Comparison of ENCODE assay signal across 10 cellular contexts in genomic region chr12:46387697-46388096, GRCh38. TPM values are rescaled to one million over a fixed set of nuclear protein-coding genes. Genes with fewer than 3 reads are reported as not detected.
DNase-seq lines count a peak whose midpoint lies in the region; ATAC-seq, FAIRE-seq and TF ChIP-seq lines count a peak whose summit lies in the region.
"Had no signal": no experiment of that assay in that cellular context is flagged by ENCODE, and none has a peak within 500 bp of the region (broad histone marks: within the 10 kb centered on the region; RNA-seq: fewer than 3 reads in every experiment).

No MANE protein-coding gene starts in this region.

- peaks cover 0 to 71% (median 49%) of the 10 kb centered on the region in 12 donors for H3K4me1 ChIP-seq in heart left ventricle
- peaks cover 0 to 43% (median 9%) of the 10 kb centered on the region in 4 donors for H3K4me1 ChIP-seq in Peyer's patch
- H3K4me1 ChIP-seq in keratinocyte (ENCODE audit: control insufficient read depth, extremely low read depth, insufficient read depth, low read length), result peaks cover 83% of the 10 kb centered on the region
- peaks cover 3 to 74% (median 47%) of the 10 kb centered on the region in 4 donors for H3K4me1 ChIP-seq in tibial nerve

- H3K4me3 ChIP-seq in heart left ventricle, result no peak overlapping the region
- no peak overlapping the region for H3K4me3 ChIP-seq in Peyer's patch
- H3K4me3 ChIP-seq in keratinocyte (ENCODE audit: control insufficient read depth in 2 of 3, extremely low read depth in 1 of 3, insufficient read depth in 2 of 3, low read depth in 1 of 3, low read length in 3 of 3), result no peak overlapping the region
- no peak overlapping the region for H3K4me3 ChIP-seq in tibial nerve

- H3K4me2 ChIP-seq in keratinocyte (ENCODE audit: control insufficient read depth, extremely low read depth, insufficient read depth, low read depth, low read length), result peak overlapping the region; percentile 84

- DNase-seq in heart left ventricle, result no peak
- DNase-seq in left ventricle myocardium superior, result no peak
- peak in 2 of 3 donors; percentile 69 to 71 for DNase-seq in Peyer's patch
- DNase-seq in keratinocyte (ENCODE audit: low read depth, low spot score), result no peak
- no peak for DNase-seq in tibial nerve (ENCODE audit: low spot score in 2 of 2)
- DNase-seq: aorta had no signal

- TF ChIP-seq CTCF in heart left ventricle (IDR thresholded peaks at IDR 0.05) (no peak), Peyer's patch (IDR thresholded peaks at IDR 0.05) (no peak), keratinocyte (optimal IDR thresholded peaks at IDR 0.05 in 1 of 3, IDR thresholded peaks at IDR 0.05 in 1 of 3, conservative IDR thresholded peaks at IDR 0.05 in 1 of 3; ENCODE audit: extremely low read depth in 1 of 3, insufficient read depth in 2 of 3, low read length in 3 of 3) (no peak), tibial nerve (IDR thresholded peaks at IDR 0.05) (no peak)

- FAIRE-seq in keratinocyte (lab: Jason Lieb, UNC), result peak; percentile 36
- FAIRE-seq: islet of Langerhans had no signal

- H3K27me3 ChIP-seq in heart left ventricle, result no peaks in the 10 kb centered on the region
- H3K27me3 ChIP-seq in Peyer's patch, result no peaks in the 10 kb centered on the region
- H3K27me3 ChIP-seq in keratinocyte (ENCODE audit: control insufficient read depth, extremely low read depth, insufficient read depth, low read length), result no peaks in the 10 kb centered on the region
- H3K27me3 ChIP-seq in tibial nerve, result no peaks in the 10 kb centered on the region

- H3K36me3 ChIP-seq in heart left ventricle (no peaks in the 10 kb centered on the region), Peyer's patch (no peaks in the 10 kb centered on the region), keratinocyte (ENCODE audit: control insufficient read depth in 2 of 2, extremely low read depth in 1 of 2, insufficient read depth in 2 of 2, low read length in 2 of 2) (peaks cover 0 to 3% of the 10 kb centered on the region in 2 experiments), tibial nerve (no peaks in the 10 kb centered on the region)

- no peaks in the 10 kb centered on the region for H4K20me1 ChIP-seq in keratinocyte (ENCODE audit: control insufficient read depth, extremely low read depth, insufficient read depth, low read length)

- H2AFZ ChIP-seq in keratinocyte (ENCODE audit: control insufficient read depth, low read length), result peak overlapping the region; percentile 60

- no peak for ATAC-seq in heart left ventricle
- ATAC-seq in left ventricle myocardium superior, result no peak
- ATAC-seq in HG03354 (IDR thresholded peaks at IDR 0.05; ENCODE audit: poor library complexity, severe bottlenecking, unreplicated experiment), result no peak
- ATAC-seq in HG03439 (IDR thresholded peaks at IDR 0.05; ENCODE audit: unreplicated experiment), result no peak
- ATAC-seq in GM19397 (IDR thresholded peaks at IDR 0.05; ENCODE audit: unreplicated experiment), result no peak

- no peaks in the 10 kb centered on the region for H3K9me1 ChIP-seq in keratinocyte (ENCODE audit: control insufficient read depth, extremely low read depth, insufficient read depth, low read length)

- H3K9me3 ChIP-seq in heart left ventricle (peaks cover 0 to 4% (median 0%) of the 10 kb centered on the region in 12 donors), Peyer's patch (no peaks in the 10 kb centered on the region), keratinocyte (ENCODE audit: control insufficient read depth, low read depth, low read length) (no peaks in the 10 kb centered on the region), tibial nerve (no peaks in the 10 kb centered on the region)

- 81 to 90% (median 89%) methylated on average over 7 of the region's 7 CpGs for WGBS in heart left ventricle, 4 donors
- WGBS in tibial nerve, 2 donors, result 84 to 90% methylated on average over 7 of the region's 7 CpGs

- intact Hi-C loops in heart left ventricle (cut with DNase I) (loop anchor here in 6 of 10 donors (5.0 to 10.0 kb wide), 9 partner anchors 77 to 393 kb away; partner anchors contain the start of gene SCAF11 (in 1 of the 6)), left ventricle myocardium superior (cut with micrococcal nuclease) (loop anchor here (10.0 kb wide), 2 partner anchors 77 to 167 kb away; no protein-coding TSS in a partner anchor)

- peaks cover 3% of the 10 kb centered on the region for H3K79me2 ChIP-seq in keratinocyte (ENCODE audit: control insufficient read depth, insufficient read depth, low read length)

- H3K27ac ChIP-seq in heart left ventricle (peak overlapping the region in 11 of 12 donors; percentile 53 to 100 (median 99)), Peyer's patch (peak overlapping the region in 2 of 4 donors; percentile 32 to 72), keratinocyte (ENCODE audit: control insufficient read depth, insufficient read depth, low read length) (peak overlapping the region; percentile 96), tibial nerve (peak overlapping the region; percentile 50 to 100 (median 75))

- dilution Hi-C loops in keratinocyte (cut with MboI; ENCODE audit: extremely low pct_ligation_motif_present, low sequenced_read_pairs), result no loop called here

- TF ChIP-seq POLR2A in heart left ventricle (IDR thresholded peaks at IDR 0.05), result no peak
- no peak for TF ChIP-seq POLR2A in Peyer's patch (IDR thresholded peaks at IDR 0.05)
- no peak for TF ChIP-seq POLR2A in tibial nerve (IDR thresholded peaks at IDR 0.05)

- TF ChIP-seq EP300 in tibial nerve (IDR thresholded peaks at IDR 0.05), result no peak

- peak overlapping the region; percentile 78 for H3K9ac ChIP-seq in keratinocyte (ENCODE audit: control insufficient read depth, extremely low read depth, insufficient read depth, low read length)

RNA-seq across cellular contexts. Expression of gene SLC38A2, which starts 15.1 kb away (rescaled TPM):
- 100 to 1,000 TPM in 7 of 9 donors, 10 to 100 TPM in 2; 82.1 to 373 (median 161) TPM for total RNA-seq in heart left ventricle
- polyA plus RNA-seq in heart left ventricle, result 100 to 1,000 TPM in 1 of 2 donors, 10 to 100 TPM in 1; 39.7 to 195 TPM
- total RNA-seq in left ventricle myocardium superior, result 165 TPM
- total RNA-seq in Peyer's patch, result 100 to 1,000 TPM in 3 of 4 donors, 10 to 100 TPM in 1; 93.1 to 173 (median 134) TPM
- 213 to 577 TPM (median 375 TPM) in 3 replicates for polyA plus RNA-seq in keratinocyte
- 528 TPM for polyA plus RNA-seq in keratinocyte (2011; ENCODE audit: low read depth)
- polyA plus RNA-seq in keratinocyte (2011; cell fraction: cytosol; rRNA removed), result 64.1 and 143 TPM in 2 replicates
- polyA plus RNA-seq in keratinocyte (2011; cell fraction: nucleus; rRNA removed), result 720 and 1,040 TPM in 2 replicates
- polyA plus RNA-seq in keratinocyte (2012; ENCODE audit: low replicate concordance), result 229 and 376 TPM in 2 replicates
- polyA minus RNA-seq in keratinocyte, result 238 to 790 TPM (median 512 TPM) in 3 replicates
- polyA minus RNA-seq in keratinocyte (2011; cell fraction: cytosol; rRNA and poly(A)+ RNA removed), result 139 TPM
- 1,093 and 1,815 TPM in 2 replicates for polyA minus RNA-seq in keratinocyte (2011; cell fraction: nucleus; rRNA and poly(A)+ RNA removed)
- 100 to 1,000 TPM; 368 to 440 (median 381) TPM for total RNA-seq in tibial nerve

Comparison
In these comparisons a context has a peak if more than half of its experiments do, and no peak if none do; other contexts are left out.
1. DNase-seq: peak in Peyer's patch (2 of 3); none in heart left ventricle (0 of 5), left ventricle myocardium superior (single experiment), keratinocyte (single experiment) and tibial nerve (0 of 2).